Comparison of ENCODE assay signal across 8 cellular contexts in genomic region chr3:183178833-183179549, GRCh38. TPM values are rescaled to one million over a fixed set of nuclear protein-coding genes. Genes with fewer than 3 reads are reported as not detected.
DNase-seq lines count a peak whose midpoint lies in the region; ATAC-seq and TF ChIP-seq lines count a peak whose summit lies in the region.

No MANE protein-coding gene starts in this region.

- H3K4me3 ChIP-seq in left lung: peak overlapping the region; percentile 51

- intact Hi-C loops in left lung (cut with DNase I): no loop called here

- no peaks in the 10 kb centered on the region for H3K9me3 ChIP-seq in left lung

- H3K27ac ChIP-seq in VCaP (no peak overlapping the region; the same call in 1 of the 2 replicates), left lung (peak overlapping the region in 1 of 2 donors; percentile 45)

- peak; percentile 44 for DNase-seq in EH (ENCODE audit: low read depth)
- peak; percentile 29 for DNase-seq in cerebellar cortex (ENCODE audit: low spot score)
- peak; percentile 78 to 90 for DNase-seq in left lung
- peak; percentile 45 for DNase-seq in stimulated activated CD4-positive, alpha-beta T cell treated with anti-CD3 and anti-CD28 coated beads, Interleukin-4, amount 100 ng/mL, for 24 hours
- DNase-seq in NCI-H446 treated with DMSO at 0.1 percent for 48 hours (lab: John Stamatoyannopoulos, UW): no peak

- H3K4me1 ChIP-seq in left lung: peaks cover 0 to 20% of the 10 kb centered on the region in 2 donors

- H3K36me3 ChIP-seq in left lung: no peaks in the 10 kb centered on the region

- peaks cover 8 to 66% of the 10 kb centered on the region in 2 donors for H3K27me3 ChIP-seq in left lung

- ATAC-seq in HG03039 (IDR thresholded peaks at IDR 0.05; ENCODE audit: unreplicated experiment): peak; percentile 47
- ATAC-seq in left lung: peak; percentile 87
- ATAC-seq in GM21423 (IDR thresholded peaks at IDR 0.05; ENCODE audit: unreplicated experiment): no peak

- TF ChIP-seq CTCF in VCaP (conservative IDR thresholded peaks at IDR 0.05) (peak; percentile 37), left lung (IDR thresholded peaks at IDR 0.05) (peak in 1 of 2 donors; percentile 7)

RNA-seq across cellular contexts. Expression of gene LAMP3, which starts 16.5 kb away (rescaled TPM):
- total RNA-seq in left lung: 100 to 1,000 TPM; 201 to 243 TPM
